ENCODE assay signal across 15 cellular contexts in genomic region chr5:169299146-169299545, GRCh38. TPM values are rescaled to one million over a fixed set of nuclear protein-coding genes. Genes with fewer than 3 reads are reported as not detected.
A peak's percentile ranks its signal among the peaks of the same experiment; 100 is the strongest.
DNase-seq lines count a peak whose midpoint lies in the region; TF ChIP-seq lines count a peak whose summit lies in the region.
"Had no signal": no experiment of that assay in that cellular context is flagged by ENCODE, and none has a peak within 500 bp of the region (broad histone marks: within the 10 kb centered on the region; RNA-seq: fewer than 3 reads in every experiment).

No MANE protein-coding gene starts in this region.

- H3K9me3 Mint-ChIP-seq in nephron progenitor cell, result peaks cover 4% of the 10 kb centered on the region

- H3K4me1 ChIP-seq in esophagus squamous epithelium, result peaks cover 0 to 69% (median 21%) of the 10 kb centered on the region in 3 donors
- H3K4me1 ChIP-seq in transverse colon, result peaks cover 0 to 19% (median 5%) of the 10 kb centered on the region in 4 donors

- peaks cover 25% of the 10 kb centered on the region for H3K27me3 Mint-ChIP-seq in nephron progenitor cell (ENCODE audit: low read depth, poor library complexity)

- H3K4me3 Mint-ChIP-seq in nephron progenitor cell, result peak overlapping the region; percentile 91
- H3K4me3 Mint-ChIP-seq: naive B cell had no signal

- WGBS in esophagus squamous epithelium, 2 donors, result 34 to 40% methylated on average over 4 of the region's 4 CpGs
- WGBS in transverse colon (ENCODE audit: low coverage in 1 of 2), 2 donors, result 36 to 51% methylated on average over 2 to 4 of the region's 4 CpGs

- H3K4me1 Mint-ChIP-seq in nephron progenitor cell, result peaks cover 73% of the 10 kb centered on the region

- H3K4me3 ChIP-seq in HFF-Myc (replicated peaks; ENCODE audit: low read depth, low read length), result peak overlapping the region; percentile 50
- H3K4me3 ChIP-seq in esophagus squamous epithelium, result peak overlapping the region in 3 of 4 donors; percentile 41 to 79 (median 59)
- peak overlapping the region in 3 of 4 donors; percentile 31 to 52 (median 43) for H3K4me3 ChIP-seq in transverse colon
- H3K4me3 ChIP-seq: GM12878 had no signal

- TF ChIP-seq CTCF in HFF-Myc (IDR thresholded peaks at IDR 0.05; ENCODE audit: low read depth, low read length, missing control alignments) (no peak), esophagus squamous epithelium (IDR thresholded peaks at IDR 0.05) (no peak), nephron progenitor cell (IDR thresholded peaks at IDR 0.05) (no peak), transverse colon (IDR thresholded peaks at IDR 0.05) (no peak)

- in situ Hi-C loops in transverse colon (cut with MboI; ENCODE audit: low pct_ligation_motif_present in 1 of 4, low pct_unique_long_range_greater_than_20kb in 1 of 4, low sequenced_read_pairs in 3 of 4), result loop anchor here in 2 of 4 donors (25.0 kb wide), 2 partner anchors 312 to 612 kb away; no protein-coding TSS in a partner anchor

- H3K36me3 Mint-ChIP-seq in nephron progenitor cell (ENCODE audit: low read depth), result no peaks in the 10 kb centered on the region
- H3K36me3 Mint-ChIP-seq: naive B cell had no signal

- no peak overlapping the region for H3K27ac Mint-ChIP-seq in nephron progenitor cell
- H3K27ac Mint-ChIP-seq: naive B cell had no signal

- intact Hi-C loops in esophagus squamous epithelium (cut with DNase I), result no loop called here
- intact Hi-C loops in transverse colon (cut with DNase I; ENCODE audit: low total_unique reads), result no loop called here

- H3K36me3 ChIP-seq in esophagus squamous epithelium (no peaks in the 10 kb centered on the region), transverse colon (no peaks in the 10 kb centered on the region)
- H3K36me3 ChIP-seq: adrenal gland had no signal

- H3K27ac ChIP-seq in esophagus squamous epithelium (peak overlapping the region; percentile 60 to 89 (median 74)), transverse colon (peak overlapping the region; percentile 63 to 79 (median 75))
- H3K27ac ChIP-seq: VCaP had no signal

- no peak for DNase-seq in HFF-Myc (ENCODE audit: extremely low read depth, low read depth)
- no peak for DNase-seq in esophagus squamous epithelium (lab: John Stamatoyannopoulos, UW)
- no peak for DNase-seq in nephron progenitor cell
- no peak for DNase-seq in transverse colon
- DNase-seq in GDM1 (lab: John Stamatoyannopoulos, UW), result no peak
- DNase-seq in SHP77 treated with DMSO at 0.1 percent for 48 hours (lab: John Stamatoyannopoulos, UW), result no peak
- DNase-seq in A172 (ENCODE audit: low spot score), result no peak
- DNase-seq: activated CD8-positive, alpha-beta memory T cell treated with anti-CD3 and anti-CD28 coated beads, Interleukin-2, amount 50 U/mL, for 48 hours; adrenal gland; DMS153; naive B cell; NCI-H1436; NCI-H526 had no signal

- TF ChIP-seq POLR2A in esophagus squamous epithelium (IDR thresholded peaks at IDR 0.05) (no peak), transverse colon (IDR thresholded peaks at IDR 0.05) (no peak)

- TF ChIP-seq EP300 in transverse colon (IDR thresholded peaks at IDR 0.05; ENCODE audit: low read depth), result no peak

- H3K9me3 ChIP-seq in esophagus squamous epithelium (no peaks in the 10 kb centered on the region), transverse colon (no peaks in the 10 kb centered on the region)
- H3K9me3 ChIP-seq: adrenal gland had no signal

- H3K27me3 ChIP-seq in esophagus squamous epithelium (peaks cover 0 to 71% (median 3%) of the 10 kb centered on the region in 4 donors), transverse colon (peaks cover 48% of the 10 kb centered on the region)

RNA-seq across cellular contexts. Expression of gene SLIT3, which starts 1.8 kb away (rescaled TPM):
- total RNA-seq in esophagus squamous epithelium (10 to 100 TPM in 1 of 4 donors, 1 to 10 TPM in 2, under 1 TPM in 1; 0.72 to 37.4 (median 5.3) TPM), transverse colon (10 to 100 TPM in 2 of 4 donors, 1 to 10 TPM in 2; 6.7 to 60.5 (median 9.6) TPM)
- 0.12 and 0.31 TPM in 2 replicates for total RNA-seq in A172 (2014; rRNA removed; shearing (Covaris generic))
